ENCODE assay signal across 2 cellular contexts in genomic region chr21:35533893-35534292, GRCh38.
TF ChIP-seq lines count a peak whose summit lies in the region.

No MANE protein-coding gene starts in this region.

TF ChIP-seq in GM23338, 12 proteins besides CTCF, POLR2A, EP300 and RAD21 (continued from another document):
- TF ChIP-seq, protein P1, sequence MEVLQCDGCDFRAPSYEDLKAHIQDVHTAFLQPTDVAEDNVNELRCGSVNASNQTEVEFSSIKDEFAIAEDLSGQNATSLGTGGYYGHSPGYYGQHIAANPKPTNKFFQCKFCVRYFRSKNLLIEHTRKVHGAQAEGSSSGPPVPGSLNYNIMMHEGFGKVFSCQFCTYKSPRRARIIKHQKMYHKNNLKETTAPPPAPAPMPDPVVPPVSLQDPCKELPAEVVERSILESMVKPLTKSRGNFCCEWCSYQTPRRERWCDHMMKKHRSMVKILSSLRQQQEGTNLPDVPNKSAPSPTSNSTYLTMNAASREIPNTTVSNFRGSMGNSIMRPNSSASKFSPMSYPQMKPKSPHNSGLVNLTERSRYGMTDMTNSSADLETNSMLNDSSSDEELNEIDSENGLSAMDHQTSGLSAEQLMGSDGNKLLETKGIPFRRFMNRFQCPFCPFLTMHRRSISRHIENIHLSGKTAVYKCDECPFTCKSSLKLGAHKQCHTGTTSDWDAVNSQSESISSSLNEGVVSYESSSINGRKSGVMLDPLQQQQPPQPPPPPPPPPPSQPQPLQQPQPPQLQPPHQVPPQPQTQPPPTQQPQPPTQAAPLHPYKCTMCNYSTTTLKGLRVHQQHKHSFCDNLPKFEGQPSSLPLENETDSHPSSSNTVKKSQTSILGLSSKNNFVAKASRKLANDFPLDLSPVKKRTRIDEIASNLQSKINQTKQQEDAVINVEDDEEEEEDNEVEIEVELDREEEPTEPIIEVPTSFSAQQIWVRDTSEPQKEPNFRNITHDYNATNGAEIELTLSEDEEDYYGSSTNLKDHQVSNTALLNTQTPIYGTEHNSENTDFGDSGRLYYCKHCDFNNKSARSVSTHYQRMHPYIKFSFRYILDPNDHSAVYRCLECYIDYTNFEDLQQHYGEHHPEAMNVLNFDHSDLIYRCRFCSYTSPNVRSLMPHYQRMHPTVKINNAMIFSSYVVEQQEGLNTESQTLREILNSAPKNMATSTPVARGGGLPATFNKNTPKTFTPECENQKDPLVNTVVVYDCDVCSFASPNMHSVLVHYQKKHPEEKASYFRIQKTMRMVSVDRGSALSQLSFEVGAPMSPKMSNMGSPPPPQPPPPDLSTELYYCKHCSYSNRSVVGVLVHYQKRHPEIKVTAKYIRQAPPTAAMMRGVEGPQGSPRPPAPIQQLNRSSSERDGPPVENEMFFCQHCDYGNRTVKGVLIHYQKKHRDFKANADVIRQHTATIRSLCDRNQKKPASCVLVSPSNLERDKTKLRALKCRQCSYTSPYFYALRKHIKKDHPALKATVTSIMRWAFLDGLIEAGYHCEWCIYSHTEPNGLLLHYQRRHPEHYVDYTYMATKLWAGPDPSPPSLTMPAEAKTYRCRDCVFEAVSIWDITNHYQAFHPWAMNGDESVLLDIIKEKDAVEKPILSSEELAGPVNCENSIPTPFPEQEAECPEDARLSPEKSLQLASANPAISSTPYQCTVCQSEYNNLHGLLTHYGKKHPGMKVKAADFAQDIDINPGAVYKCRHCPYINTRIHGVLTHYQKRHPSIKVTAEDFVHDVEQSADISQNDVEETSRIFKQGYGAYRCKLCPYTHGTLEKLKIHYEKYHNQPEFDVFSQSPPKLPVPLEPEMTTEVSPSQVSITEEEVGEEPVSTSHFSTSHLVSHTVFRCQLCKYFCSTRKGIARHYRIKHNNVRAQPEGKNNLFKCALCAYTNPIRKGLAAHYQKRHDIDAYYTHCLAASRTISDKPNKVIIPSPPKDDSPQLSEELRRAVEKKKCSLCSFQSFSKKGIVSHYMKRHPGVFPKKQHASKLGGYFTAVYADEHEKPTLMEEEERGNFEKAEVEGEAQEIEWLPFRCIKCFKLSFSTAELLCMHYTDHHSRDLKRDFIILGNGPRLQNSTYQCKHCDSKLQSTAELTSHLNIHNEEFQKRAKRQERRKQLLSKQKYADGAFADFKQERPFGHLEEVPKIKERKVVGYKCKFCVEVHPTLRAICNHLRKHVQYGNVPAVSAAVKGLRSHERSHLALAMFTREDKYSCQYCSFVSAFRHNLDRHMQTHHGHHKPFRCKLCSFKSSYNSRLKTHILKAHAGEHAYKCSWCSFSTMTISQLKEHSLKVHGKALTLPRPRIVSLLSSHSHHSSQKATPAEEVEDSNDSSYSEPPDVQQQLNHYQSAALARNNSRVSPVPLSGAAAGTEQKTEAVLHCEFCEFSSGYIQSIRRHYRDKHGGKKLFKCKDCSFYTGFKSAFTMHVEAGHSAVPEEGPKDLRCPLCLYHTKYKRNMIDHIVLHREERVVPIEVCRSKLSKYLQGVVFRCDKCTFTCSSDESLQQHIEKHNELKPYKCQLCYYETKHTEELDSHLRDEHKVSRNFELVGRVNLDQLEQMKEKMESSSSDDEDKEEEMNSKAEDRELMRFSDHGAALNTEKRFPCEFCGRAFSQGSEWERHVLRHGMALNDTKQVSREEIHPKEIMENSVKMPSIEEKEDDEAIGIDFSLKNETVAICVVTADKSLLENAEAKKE (CRISPR knock-in tag; IDR thresholded peaks at IDR 0.05), result no peak
- TF ChIP-seq ZNF331 (CRISPR knock-in tag; IDR thresholded peaks at IDR 0.05; ENCODE audit: low read depth) (no peak), ZNF114 (CRISPR knock-in tag; IDR thresholded peaks at IDR 0.05) (no peak), EZH2phosphoT487 (IDR thresholded peaks at IDR 0.05; ENCODE audit: unreplicated experiment) (no peak), JUNB (IDR thresholded peaks at IDR 0.05; ENCODE audit: unreplicated experiment) (no peak), CREB1 (CRISPR knock-in tag; IDR thresholded peaks at IDR 0.05; ENCODE audit: low read depth) (no peak), POLR2AphosphoS5 (IDR thresholded peaks at IDR 0.05; ENCODE audit: low read depth) (no peak), ETS1 (IDR thresholded peaks at IDR 0.05) (no peak), NANOG (IDR thresholded peaks at IDR 0.05; ENCODE audit: borderline replicate concordance) (no peak)
- TF ChIP-seq, protein P2, sequence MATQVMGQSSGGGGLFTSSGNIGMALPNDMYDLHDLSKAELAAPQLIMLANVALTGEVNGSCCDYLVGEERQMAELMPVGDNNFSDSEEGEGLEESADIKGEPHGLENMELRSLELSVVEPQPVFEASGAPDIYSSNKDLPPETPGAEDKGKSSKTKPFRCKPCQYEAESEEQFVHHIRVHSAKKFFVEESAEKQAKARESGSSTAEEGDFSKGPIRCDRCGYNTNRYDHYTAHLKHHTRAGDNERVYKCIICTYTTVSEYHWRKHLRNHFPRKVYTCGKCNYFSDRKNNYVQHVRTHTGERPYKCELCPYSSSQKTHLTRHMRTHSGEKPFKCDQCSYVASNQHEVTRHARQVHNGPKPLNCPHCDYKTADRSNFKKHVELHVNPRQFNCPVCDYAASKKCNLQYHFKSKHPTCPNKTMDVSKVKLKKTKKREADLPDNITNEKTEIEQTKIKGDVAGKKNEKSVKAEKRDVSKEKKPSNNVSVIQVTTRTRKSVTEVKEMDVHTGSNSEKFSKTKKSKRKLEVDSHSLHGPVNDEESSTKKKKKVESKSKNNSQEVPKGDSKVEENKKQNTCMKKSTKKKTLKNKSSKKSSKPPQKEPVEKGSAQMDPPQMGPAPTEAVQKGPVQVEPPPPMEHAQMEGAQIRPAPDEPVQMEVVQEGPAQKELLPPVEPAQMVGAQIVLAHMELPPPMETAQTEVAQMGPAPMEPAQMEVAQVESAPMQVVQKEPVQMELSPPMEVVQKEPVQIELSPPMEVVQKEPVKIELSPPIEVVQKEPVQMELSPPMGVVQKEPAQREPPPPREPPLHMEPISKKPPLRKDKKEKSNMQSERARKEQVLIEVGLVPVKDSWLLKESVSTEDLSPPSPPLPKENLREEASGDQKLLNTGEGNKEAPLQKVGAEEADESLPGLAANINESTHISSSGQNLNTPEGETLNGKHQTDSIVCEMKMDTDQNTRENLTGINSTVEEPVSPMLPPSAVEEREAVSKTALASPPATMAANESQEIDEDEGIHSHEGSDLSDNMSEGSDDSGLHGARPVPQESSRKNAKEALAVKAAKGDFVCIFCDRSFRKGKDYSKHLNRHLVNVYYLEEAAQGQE (IDR thresholded peaks at IDR 0.05; ENCODE audit: unreplicated experiment), result no peak

TF ChIP-seq in WTC11, 78 proteins besides CTCF, POLR2A, EP300 and RAD21 (continued from another document):
- TF ChIP-seq, protein P3, sequence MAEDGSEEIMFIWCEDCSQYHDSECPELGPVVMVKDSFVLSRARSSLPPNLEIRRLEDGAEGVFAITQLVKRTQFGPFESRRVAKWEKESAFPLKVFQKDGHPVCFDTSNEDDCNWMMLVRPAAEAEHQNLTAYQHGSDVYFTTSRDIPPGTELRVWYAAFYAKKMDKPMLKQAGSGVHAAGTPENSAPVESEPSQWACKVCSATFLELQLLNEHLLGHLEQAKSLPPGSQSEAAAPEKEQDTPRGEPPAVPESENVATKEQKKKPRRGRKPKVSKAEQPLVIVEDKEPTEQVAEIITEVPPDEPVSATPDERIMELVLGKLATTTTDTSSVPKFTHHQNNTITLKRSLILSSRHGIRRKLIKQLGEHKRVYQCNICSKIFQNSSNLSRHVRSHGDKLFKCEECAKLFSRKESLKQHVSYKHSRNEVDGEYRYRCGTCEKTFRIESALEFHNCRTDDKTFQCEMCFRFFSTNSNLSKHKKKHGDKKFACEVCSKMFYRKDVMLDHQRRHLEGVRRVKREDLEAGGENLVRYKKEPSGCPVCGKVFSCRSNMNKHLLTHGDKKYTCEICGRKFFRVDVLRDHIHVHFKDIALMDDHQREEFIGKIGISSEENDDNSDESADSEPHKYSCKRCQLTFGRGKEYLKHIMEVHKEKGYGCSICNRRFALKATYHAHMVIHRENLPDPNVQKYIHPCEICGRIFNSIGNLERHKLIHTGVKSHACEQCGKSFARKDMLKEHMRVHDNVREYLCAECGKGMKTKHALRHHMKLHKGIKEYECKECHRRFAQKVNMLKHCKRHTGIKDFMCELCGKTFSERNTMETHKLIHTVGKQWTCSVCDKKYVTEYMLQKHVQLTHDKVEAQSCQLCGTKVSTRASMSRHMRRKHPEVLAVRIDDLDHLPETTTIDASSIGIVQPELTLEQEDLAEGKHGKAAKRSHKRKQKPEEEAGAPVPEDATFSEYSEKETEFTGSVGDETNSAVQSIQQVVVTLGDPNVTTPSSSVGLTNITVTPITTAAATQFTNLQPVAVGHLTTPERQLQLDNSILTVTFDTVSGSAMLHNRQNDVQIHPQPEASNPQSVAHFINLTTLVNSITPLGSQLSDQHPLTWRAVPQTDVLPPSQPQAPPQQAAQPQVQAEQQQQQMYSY (CRISPR knock-in tag; IDR thresholded peaks at IDR 0.05), result no peak
- TF ChIP-seq ZNF138 (CRISPR knock-in tag; conservative IDR thresholded peaks at IDR 0.05), result no peak
- no peak for TF ChIP-seq ETV6 (CRISPR knock-in tag; IDR thresholded peaks at IDR 0.05)
- no peak for TF ChIP-seq ATF1 (CRISPR knock-in tag; IDR thresholded peaks at IDR 0.05)
- TF ChIP-seq MYBL2 (CRISPR knock-in tag; IDR thresholded peaks at IDR 0.05), result no peak
- TF ChIP-seq, protein P4, sequence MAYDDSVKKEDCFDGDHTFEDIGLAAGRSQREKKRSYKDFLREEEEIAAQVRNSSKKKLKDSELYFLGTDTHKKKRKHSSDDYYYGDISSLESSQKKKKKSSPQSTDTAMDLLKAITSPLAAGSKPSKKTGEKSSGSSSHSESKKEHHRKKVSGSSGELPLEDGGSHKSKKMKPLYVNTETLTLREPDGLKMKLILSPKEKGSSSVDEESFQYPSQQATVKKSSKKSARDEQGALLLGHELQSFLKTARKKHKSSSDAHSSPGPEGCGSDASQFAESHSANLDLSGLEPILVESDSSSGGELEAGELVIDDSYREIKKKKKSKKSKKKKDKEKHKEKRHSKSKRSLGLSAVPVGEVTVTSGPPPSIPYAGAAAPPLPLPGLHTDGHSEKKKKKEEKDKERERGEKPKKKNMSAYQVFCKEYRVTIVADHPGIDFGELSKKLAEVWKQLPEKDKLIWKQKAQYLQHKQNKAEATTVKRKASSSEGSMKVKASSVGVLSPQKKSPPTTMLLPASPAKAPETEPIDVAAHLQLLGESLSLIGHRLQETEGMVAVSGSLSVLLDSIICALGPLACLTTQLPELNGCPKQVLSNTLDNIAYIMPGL (CRISPR knock-in tag; IDR thresholded peaks at IDR 0.05), result no peak
- TF ChIP-seq NFE2L1 (CRISPR knock-in tag; IDR thresholded peaks at IDR 0.05), result no peak
- no peak for TF ChIP-seq ZNF425 (CRISPR knock-in tag; conservative IDR thresholded peaks at IDR 0.05)
- TF ChIP-seq, protein P5, sequence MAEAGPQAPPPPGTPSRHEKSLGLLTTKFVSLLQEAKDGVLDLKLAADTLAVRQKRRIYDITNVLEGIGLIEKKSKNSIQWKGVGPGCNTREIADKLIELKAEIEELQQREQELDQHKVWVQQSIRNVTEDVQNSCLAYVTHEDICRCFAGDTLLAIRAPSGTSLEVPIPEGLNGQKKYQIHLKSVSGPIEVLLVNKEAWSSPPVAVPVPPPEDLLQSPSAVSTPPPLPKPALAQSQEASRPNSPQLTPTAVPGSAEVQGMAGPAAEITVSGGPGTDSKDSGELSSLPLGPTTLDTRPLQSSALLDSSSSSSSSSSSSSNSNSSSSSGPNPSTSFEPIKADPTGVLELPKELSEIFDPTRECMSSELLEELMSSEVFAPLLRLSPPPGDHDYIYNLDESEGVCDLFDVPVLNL (CRISPR knock-in tag; IDR thresholded peaks at IDR 0.05; ENCODE audit: borderline replicate concordance, low read depth), result no peak
- no peak for TF ChIP-seq ZBTB21 (CRISPR knock-in tag; IDR thresholded peaks at IDR 0.05; ENCODE audit: borderline replicate concordance)
